In genomic region chr3:100994187-100994586, GRCh38 we compare ENCODE assay signal across 22 cellular contexts. TPM values are rescaled to one million over a fixed set of nuclear protein-coding genes. Genes with fewer than 3 reads are reported as not detected.
DNase-seq lines count a peak whose midpoint lies in the region; ATAC-seq and TF ChIP-seq lines count a peak whose summit lies in the region.
"Had no signal": no experiment of that assay in that cellular context is flagged by ENCODE, and none has a peak within 500 bp of the region (broad histone marks: within the 10 kb centered on the region; RNA-seq: fewer than 3 reads in every experiment).

No MANE protein-coding gene starts in this region.

- peaks cover 48% of the 10 kb centered on the region for H3K4me1 Mint-ChIP-seq in osteocyte (ENCODE audit: unreplicated experiment)
- H3K4me1 Mint-ChIP-seq: CD4-positive, CD25-positive, alpha-beta regulatory T cell had no signal

- intact Hi-C loops in esophagus squamous epithelium (cut with DNase I) (no loop called here), upper lobe of right lung (cut with DNase I) (no loop called here)

- H3K4me3 Mint-ChIP-seq in osteocyte (ENCODE audit: unreplicated experiment): no peak overlapping the region
- H3K4me3 Mint-ChIP-seq: CD4-positive, CD25-positive, alpha-beta regulatory T cell had no signal

- peak overlapping the region; percentile 90 for H3K27ac Mint-ChIP-seq in osteocyte (ENCODE audit: unreplicated experiment)
- H3K27ac Mint-ChIP-seq: CD4-positive, CD25-positive, alpha-beta regulatory T cell had no signal

- peaks cover 26% of the 10 kb centered on the region for H3K4me1 ChIP-seq in adipocyte (ENCODE audit: control insufficient read depth, insufficient read depth, low read length)
- peaks cover 0 to 48% (median 13%) of the 10 kb centered on the region in 3 donors for H3K4me1 ChIP-seq in esophagus squamous epithelium
- H3K4me1 ChIP-seq in upper lobe of right lung: peaks cover 7% of the 10 kb centered on the region

- H3K36me3 Mint-ChIP-seq in osteocyte (ENCODE audit: unreplicated experiment): no peaks in the 10 kb centered on the region
- H3K36me3 Mint-ChIP-seq: CD4-positive, CD25-positive, alpha-beta regulatory T cell had no signal

- H3K36me3 ChIP-seq in adipocyte (ENCODE audit: control insufficient read depth, insufficient read depth, low read length, severe bottlenecking): no peaks in the 10 kb centered on the region
- no peaks in the 10 kb centered on the region for H3K36me3 ChIP-seq in esophagus squamous epithelium
- no peaks in the 10 kb centered on the region for H3K36me3 ChIP-seq in upper lobe of right lung

- H3K27ac ChIP-seq in esophagus squamous epithelium (peak overlapping the region in 3 of 4 donors; percentile 6 to 82 (median 78)), upper lobe of right lung (peak overlapping the region; percentile 25)
- H3K27ac ChIP-seq: RWPE1 had no signal

- no peaks in the 10 kb centered on the region for H3K9me3 Mint-ChIP-seq in osteocyte (ENCODE audit: unreplicated experiment)

- ATAC-seq in upper lobe of right lung: no peak

- no peaks in the 10 kb centered on the region for H3K27me3 Mint-ChIP-seq in osteocyte (ENCODE audit: unreplicated experiment)

- no peak for TF ChIP-seq CTCF in esophagus squamous epithelium (IDR thresholded peaks at IDR 0.05)
- no peak for TF ChIP-seq CTCF in osteocyte (IDR thresholded peaks at IDR 0.05)
- no peak for TF ChIP-seq CTCF in upper lobe of right lung (IDR thresholded peaks at IDR 0.05)

- H3K27me3 ChIP-seq in adipocyte (replicated peaks; ENCODE audit: control insufficient read depth, insufficient read depth, low read length): no peaks in the 10 kb centered on the region
- H3K27me3 ChIP-seq in esophagus squamous epithelium: no peaks in the 10 kb centered on the region
- no peaks in the 10 kb centered on the region for H3K27me3 ChIP-seq in upper lobe of right lung

- WGBS in esophagus squamous epithelium, 2 donors: 69 to 74% methylated on average over 5 of the region's 5 CpGs

- H3K9me3 ChIP-seq in adipocyte (ENCODE audit: control insufficient read depth, low read length) (no peaks in the 10 kb centered on the region), esophagus squamous epithelium (no peaks in the 10 kb centered on the region), upper lobe of right lung (no peaks in the 10 kb centered on the region)

- TF ChIP-seq POLR2A in esophagus squamous epithelium (IDR thresholded peaks at IDR 0.05): no peak

- peak overlapping the region; percentile 82 for H3K9ac ChIP-seq in adipocyte (ENCODE audit: low read length)

- H3K4me3 ChIP-seq in adipocyte (ENCODE audit: low read length): no peak overlapping the region
- no peak overlapping the region for H3K4me3 ChIP-seq in esophagus squamous epithelium
- no peak overlapping the region for H3K4me3 ChIP-seq in upper lobe of right lung

- DNase-seq in adipocyte (ENCODE audit: low read depth) (no peak), esophagus squamous epithelium (lab: John Stamatoyannopoulos, UW) (no peak), osteocyte (ENCODE audit: extremely low spot score, unreplicated experiment) (no peak), upper lobe of right lung (no peak), Kasumi-1 (lab: John Stamatoyannopoulos, UW) (no peak), NCI-H1092 treated with DMSO at 0.1 percent for 48 hours (lab: John Stamatoyannopoulos, UW) (no peak), NCI-H2171 (lab: John Stamatoyannopoulos, UW) (no peak)
- no peak for DNase-seq in effector CD4-positive, alpha-beta T cell
- DNase-seq: CD4-positive, CD25-positive, alpha-beta regulatory T cell; COR-L47; DMS79 treated with DMSO at 0.1 percent for 48 hours; MM.1S; NCI-H1048; NCI-H1436; NCI-H187 treated with DMSO at 0.1 percent for 48 hours; NCI-H2107; NCI-H226; NCI-H510A treated with DMSO at 0.1 percent for 48 hours; NCI-H774; NK-92 treated with Interleukin-12 subunit alpha and Interleukin-12 subunit beta, amount 100 ng/mL, for 24 hours; SHP77 treated with DMSO at 0.1 percent for 48 hours had no signal

RNA-seq across cellular contexts. Expression of gene ABI3BP, which starts 1.0 kb away (rescaled TPM):
- total RNA-seq in esophagus squamous epithelium: 10 to 100 TPM in 3 of 4 donors, 1 to 10 TPM in 1; 6.2 to 68.7 (median 18.8) TPM
- 157 and 175 TPM in 2 replicates for total RNA-seq in osteocyte
- 207 TPM for total RNA-seq in upper lobe of right lung
- total RNA-seq: CD4-positive, CD25-positive, alpha-beta regulatory T cell had no signal
